Comparison of ENCODE assay signal across 22 cellular contexts in the genomic region with DNA sequence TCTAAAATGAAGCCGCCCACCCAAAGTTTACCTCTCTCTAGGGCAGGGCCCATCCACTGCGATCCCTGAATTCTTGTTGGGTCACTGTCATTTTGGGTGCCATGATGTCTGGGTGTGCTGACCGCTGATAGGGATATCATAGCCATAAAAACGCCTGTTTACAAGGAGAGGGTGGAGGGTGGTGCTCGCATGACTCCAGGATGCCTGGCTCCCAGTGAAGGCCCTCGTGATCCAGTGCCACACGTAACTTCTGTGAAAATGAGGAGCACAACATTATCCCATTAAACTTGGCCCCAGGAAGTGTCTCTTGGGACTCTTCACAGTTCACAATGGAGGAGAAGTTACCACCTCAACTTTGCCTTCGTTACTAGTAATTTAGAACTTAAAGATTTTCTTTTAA.
"Had no signal": no experiment of that assay in that cellular context is flagged by ENCODE, and none has a peak within 500 bp of the region (broad histone marks: within the 10 kb centered on the region; RNA-seq: fewer than 3 reads in every experiment).

No MANE protein-coding gene starts in this region.

- H3K27me3 ChIP-seq: suprapubic skin, tibial nerve, vagina had no signal

- H3K27ac ChIP-seq: tibial nerve, vagina had no signal

- H3K9me3 ChIP-seq: suprapubic skin, tibial nerve, vagina had no signal

- H3K4me3 ChIP-seq: suprapubic skin, tibial nerve, vagina had no signal

- ATAC-seq: activated CD4-positive, CD25-positive, alpha-beta regulatory T cell treated with anti-CD3 and anti-CD28 coated beads, Interleukin-2, amount 50 U/mL, for 24 hours; activated T-cell treated with anti-CD3 and anti-CD28 coated beads, Interleukin-2, amount 50 U/mL, for 72 hours; natural killer cell; right cardiac atrium had no signal

- H3K27ac Mint-ChIP-seq: activated CD4-positive, alpha-beta memory T cell treated with anti-CD3 and anti-CD28 coated beads, Interleukin-2, amount 10 ng/mL, durations not matched to agents 7 days and 5 days; activated CD4-positive, alpha-beta T cell treated with anti-CD3 and anti-CD28 coated beads, Interleukin-2, amount 10 ng/mL, durations not matched to agents 24 days and 14 days; activated naive CD4-positive, alpha-beta T cell treated with anti-CD3 and anti-CD28 coated beads, Interleukin-2, amount 10 ng/mL, durations not matched to agents 7 days and 5 days; activated T-cell treated with anti-CD3 and anti-CD28 coated beads, Interleukin-2, amount 50 U/mL, for 72 hours; brain; dendritic cell treated with granulocyte-macrophage colony-stimulating factor and Interleukin-4, amounts not matched to agents 40 ng/mL and 50 ng/mL, for 4 days; memory B cell; natural killer cell; stimulated activated naive CD8-positive, alpha-beta T cell treated with anti-CD3 and anti-CD28 coated beads, Interleukin-15, Interleukin-2, amounts not matched to agents 100 ng/mL and 50 ng/mL, for 24 hours had no signal

- H3K4me3 Mint-ChIP-seq: activated CD4-positive, alpha-beta memory T cell treated with anti-CD3 and anti-CD28 coated beads, Interleukin-2, amount 10 ng/mL, durations not matched to agents 7 days and 5 days; activated CD4-positive, alpha-beta T cell treated with anti-CD3 and anti-CD28 coated beads, Interleukin-2, amount 10 ng/mL, durations not matched to agents 24 days and 14 days; activated naive CD4-positive, alpha-beta T cell treated with anti-CD3 and anti-CD28 coated beads, Interleukin-2, amount 10 ng/mL, durations not matched to agents 7 days and 5 days; activated T-cell treated with anti-CD3 and anti-CD28 coated beads, Interleukin-2, amount 50 U/mL, for 72 hours; brain; dendritic cell treated with granulocyte-macrophage colony-stimulating factor and Interleukin-4, amounts not matched to agents 40 ng/mL and 50 ng/mL, for 4 days; memory B cell; natural killer cell; stimulated activated naive CD8-positive, alpha-beta T cell treated with anti-CD3 and anti-CD28 coated beads, Interleukin-15, Interleukin-2, amounts not matched to agents 100 ng/mL and 50 ng/mL, for 24 hours had no signal

- FAIRE-seq: islet of Langerhans had no signal

- DNase-seq: activated CD4-positive, alpha-beta memory T cell treated with anti-CD3 and anti-CD28 coated beads, Interleukin-2, amount 10 ng/mL, durations not matched to agents 7 days and 5 days; activated CD4-positive, alpha-beta T cell treated with anti-CD3 and anti-CD28 coated beads, Interleukin-2, amount 10 ng/mL, durations not matched to agents 24 days and 14 days; activated effector memory CD4-positive, alpha-beta T cell treated with Interleukin-2 at 50 U/mL for 16 hours; activated naive CD4-positive, alpha-beta T cell treated with anti-CD3 and anti-CD28 coated beads, Interleukin-2, amount 10 ng/mL, durations not matched to agents 7 days and 5 days; activated T-cell treated with anti-CD3 and anti-CD28 coated beads, Interleukin-2, amount 50 U/mL, for 72 hours; anterior cingulate cortex; effector CD4-positive, alpha-beta T cell; foreskin melanocyte; glutamatergic neuron; hypothalamus; natural killer cell; right cardiac atrium; stimulated activated CD4-positive, alpha-beta T cell treated with anti-CD3 and anti-CD28 coated beads, Interleukin-1b, Interleukin-23, amount 100 ng/mL, for 48 hours had no signal

- H3K36me3 ChIP-seq: vagina had no signal

- H3K36me3 Mint-ChIP-seq: memory B cell, natural killer cell had no signal

- H3K9me3 Mint-ChIP-seq: brain, natural killer cell had no signal

- H3K27me3 Mint-ChIP-seq: brain; memory B cell; stimulated activated naive CD8-positive, alpha-beta T cell treated with anti-CD3 and anti-CD28 coated beads, Interleukin-15, Interleukin-2, amounts not matched to agents 100 ng/mL and 50 ng/mL, for 24 hours had no signal
